Comparison of ENCODE assay signal across 1 cellular context in the genomic region with DNA sequence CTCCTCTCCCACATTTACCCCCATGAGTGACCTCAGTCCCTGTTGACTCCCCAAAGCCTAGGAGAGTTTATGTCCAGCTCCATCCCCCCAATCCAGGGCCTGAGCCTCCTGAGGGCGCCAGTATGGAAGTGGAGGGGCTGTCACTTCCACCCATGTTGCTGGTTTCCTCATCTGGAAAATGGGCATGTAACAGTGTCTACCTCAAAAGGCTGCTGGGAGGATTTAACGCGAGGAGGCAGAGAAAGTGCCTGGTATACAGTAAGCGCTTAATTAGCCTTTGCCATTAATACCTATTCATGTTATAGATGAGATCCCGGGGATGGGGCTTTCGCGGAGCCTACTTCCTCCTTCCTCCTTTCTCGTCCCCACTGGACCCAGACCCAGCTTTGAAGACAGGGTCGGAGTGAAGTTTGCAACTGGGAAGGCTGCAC.
TF ChIP-seq lines count a peak whose summit lies in the region.

No MANE protein-coding gene starts in this region.

TF ChIP-seq in endothelial cell of umbilical vein, 7 proteins besides CTCF, POLR2A, EP300 and RAD21:
- TF ChIP-seq FOS (IDR thresholded peaks at IDR 0.05; ENCODE audit: borderline replicate concordance, insufficient read depth, low read length) (no peak), MAX (IDR thresholded peaks at IDR 0.05; ENCODE audit: insufficient read depth, insufficient read length) (no peak), POLR2AphosphoS5 (IDR thresholded peaks at IDR 0.05; ENCODE audit: insufficient read depth, low read depth, low read length) (no peak), JUN (IDR thresholded peaks at IDR 0.05; ENCODE audit: borderline replicate concordance, insufficient read depth, insufficient read length, low read depth) (no peak), MYC (IDR thresholded peaks at IDR 0.05; ENCODE audit: low read depth, low read length) (no peak)
